ENCODE assay signal across 6 cellular contexts in genomic region chr17:4988168-4988567, GRCh38. TPM values are rescaled to one million over a fixed set of nuclear protein-coding genes. Genes with fewer than 3 reads are reported as not detected.
DNase-seq lines count a peak whose midpoint lies in the region; FAIRE-seq and TF ChIP-seq lines count a peak whose summit lies in the region.

No MANE protein-coding gene starts in this region.

- H4K20me1 ChIP-seq in H1 (replicated peaks in 1 of 2; ENCODE audit: control insufficient read depth in 1 of 2, insufficient read depth in 2 of 2, low read length in 2 of 2): no peaks in the 10 kb centered on the region

- 55% methylated on average over 10 of the region's 10 CpGs; no CpG with 5 or more reads in 1 of the 2 experiments for WGBS in H1 (ENCODE audit: extremely low coverage in 1 of 2, insufficient coverage in 1 of 2, insufficient read length in 1 of 2, insufficient replicate concordance in 2 of 2, low coverage in 1 of 2, low lambda C conversion rate in 2 of 2, missing lambda C conversion rate in 1 of 2), 2 experiments

- POLR2A ChIA-PET in H1 (lab: Charles Lee; ENCODE audit: partially characterized antibody): interaction anchor here (1.3 to 10.7 kb wide), 5 partner anchors 10 to 48 kb away, joined by 3 to 128 read pairs (median 13); partner anchors contain the start of genes INCA1, KIF1C, PFN1 and RNF167

- peak overlapping the region; percentile 94 for H3K4me3 ChIP-seq in LNCaP clone FGC (ENCODE audit: low read depth, low read length)
- peak overlapping the region; percentile 59 to 85 (median 66) for H3K4me3 ChIP-seq in H1 (ENCODE audit: extremely low read depth in 1 of 4, insufficient read depth in 2 of 4, low read depth in 3 of 4, low read length in 4 of 4)
- peak overlapping the region; percentile 86 for H3K4me3 ChIP-seq in skeletal muscle cell (ENCODE audit: low read depth, low read length)

- no peak overlapping the region for H2AK5ac ChIP-seq in H1 (ENCODE audit: low read depth, low read length)

- H3K9me3 ChIP-seq in H1 (ENCODE audit: insufficient read depth in 2 of 2, low read depth in 1 of 2, low read length in 1 of 2): no peaks in the 10 kb centered on the region

- no peak for TF ChIP-seq POLR2A in H1 (IDR thresholded peaks at IDR 0.05; ENCODE audit: control extremely low read depth in 1 of 2, low read depth in 2 of 2, low read length in 2 of 2)

- no peaks in the 10 kb centered on the region for H3K79me1 ChIP-seq in H1 (ENCODE audit: low read depth, low read length)

- H3K4me2 ChIP-seq in H1 (ENCODE audit: insufficient read depth in 1 of 2, low read depth in 2 of 2, low read length in 2 of 2): peak overlapping the region; percentile 82 to 96

- no peak overlapping the region for H2BK120ac ChIP-seq in H1 (replicated peaks; ENCODE audit: low read depth, low read length)

- peaks cover 0 to 11% (median 9%) of the 10 kb centered on the region in 4 experiments; a peak in 6 of 7 replicates for H3K27me3 ChIP-seq in H1 (replicated peaks in 1 of 4; ENCODE audit: control insufficient read depth in 3 of 4, extremely low read depth in 1 of 4, insufficient read depth in 3 of 4, low read length in 3 of 4)

- H3K27ac ChIP-seq in H1 (ENCODE audit: low read depth, low read length): no peak overlapping the region

- no peak for TF ChIP-seq CTCF in LNCaP clone FGC (IDR thresholded peaks at IDR 0.05; ENCODE audit: control insufficient read depth, extremely low read depth, insufficient read depth)
- no peak for TF ChIP-seq CTCF in H1 (IDR thresholded peaks at IDR 0.05; ENCODE audit: control extremely low read depth in 1 of 3, insufficient read depth in 1 of 3, low read depth in 1 of 3, low read length in 3 of 3)

- no peak overlapping the region for H3K18ac ChIP-seq in H1 (ENCODE audit: extremely low read depth, low read length)

- H2BK12ac ChIP-seq in H1 (ENCODE audit: low read depth, low read length): no peak overlapping the region

- H4K91ac ChIP-seq in H1 (replicated peaks; ENCODE audit: insufficient read length, low read length): no peak overlapping the region

- FAIRE-seq in H1 (lab: Jason Lieb, UNC): no peak

- no peak overlapping the region for H2BK15ac ChIP-seq in H1 (ENCODE audit: low read length)

- no peak overlapping the region for H2BK5ac ChIP-seq in H1 (ENCODE audit: low read depth, low read length)

- CTCF ChIA-PET in H1 (lab: Charles Lee; ENCODE audit: partially characterized antibody): interaction anchor here (0.7 to 6.4 kb wide), 8 partner anchors 9 to 86 kb away, joined by 3 to 43 read pairs (median 10); partner anchors contain the start of genes CHRNE, INCA1 and KIF1C

- H2AFZ ChIP-seq in H1 (ENCODE audit: low read length): peak overlapping the region; percentile 48; the same call in 1 of the 2 replicates

- no peak for TF ChIP-seq RAD21 in H1 (IDR thresholded peaks at IDR 0.05 in 1 of 2, conservative IDR thresholded peaks at IDR 0.05 in 1 of 2; ENCODE audit: low read depth in 2 of 2, low read length in 2 of 2)

- H3K23ac ChIP-seq in H1 (ENCODE audit: insufficient read length): no peak overlapping the region

- TF ChIP-seq EP300 in H1 (IDR thresholded peaks at IDR 0.05; ENCODE audit: borderline replicate concordance in 1 of 2, low read depth in 2 of 2, low read length in 2 of 2): no peak

- no peaks in the 10 kb centered on the region for H3K36me3 ChIP-seq in H1 (ENCODE audit: control insufficient read depth in 2 of 4, insufficient read depth in 4 of 4, low read length in 3 of 4)

- H3K9ac ChIP-seq in H1 (replicated peaks in 1 of 4; ENCODE audit: extremely low read depth in 1 of 4, low read depth in 3 of 4, low read length in 3 of 4): peak overlapping the region in 3 of 4 experiments; percentile 20 to 36 (median 20); a peak in 1 of 7 replicates

- H3K56ac ChIP-seq in H1 (replicated peaks; ENCODE audit: insufficient read length, low read depth, low read length): no peak overlapping the region

- peaks cover 0 to 7% (median 4%) of the 10 kb centered on the region in 4 experiments; a peak in 5 of 7 replicates for H3K4me1 ChIP-seq in H1 (replicated peaks in 1 of 4; ENCODE audit: control insufficient read depth in 3 of 4, insufficient read depth in 4 of 4, low read length in 3 of 4)

- H4K5ac ChIP-seq in H1 (ENCODE audit: insufficient read length, low read depth, low read length): no peak overlapping the region

- DNase-seq in LNCaP clone FGC (ENCODE audit: low read depth): no peak
- DNase-seq in H1 (ENCODE audit: low read depth in 1 of 2, low spot score in 2 of 2): no peak
- DNase-seq in skeletal muscle cell (ENCODE audit: low read depth): no peak
- DNase-seq in NAMALWA (ENCODE audit: low spot score): no peak
- no peak for DNase-seq in activated CD4-positive, alpha-beta T cell treated with anti-CD3 and anti-CD28 coated beads, Interleukin-2, amount 50 U/mL, for 4 hours
- DNase-seq in hypothalamus (lab: John Stamatoyannopoulos, UW): no peak

- H4K8ac ChIP-seq in H1 (ENCODE audit: extremely low read depth, insufficient read depth, low read length): no peak overlapping the region

- H3K23me2 ChIP-seq in H1 (ENCODE audit: low read depth, low read length): peaks cover 8% of the 10 kb centered on the region; the same call in 1 of the 2 replicates

- no peak overlapping the region for H2BK20ac ChIP-seq in H1 (ENCODE audit: low read length)

- no peaks in the 10 kb centered on the region for H3K79me2 ChIP-seq in H1 (ENCODE audit: control insufficient read depth in 1 of 2, insufficient read depth in 2 of 2, low read length in 2 of 2)

- no peak overlapping the region for H3K4ac ChIP-seq in H1 (replicated peaks; ENCODE audit: insufficient read length, low read depth, low read length)

- H3K14ac ChIP-seq in H1 (ENCODE audit: insufficient read length): no peak overlapping the region

TF ChIP-seq in H1, 55 proteins besides CTCF, POLR2A, EP300 and RAD21:
- TF ChIP-seq ASH2L (IDR thresholded peaks at IDR 0.05; ENCODE audit: low read length): no peak
- TF ChIP-seq TBP (IDR thresholded peaks at IDR 0.05; ENCODE audit: low read depth, low read length): no peak
- TF ChIP-seq MAX (IDR thresholded peaks at IDR 0.05): no peak

RNA-seq across cellular contexts. Expression of gene CAMTA2, which starts 0.7 kb away (rescaled TPM):
- total RNA-seq in H1 (2021; fragmentation: NEBNext Ultra II Directional; extraction: Animal tissue kit (Norgen Biotek cat#: 25700)): 11.4 and 12.0 TPM in 2 replicates
- 5.5 and 13.7 TPM in 2 replicates for polyA plus RNA-seq in H1 (2011; rRNA removed)
- 4.1 TPM for polyA plus RNA-seq in H1 (2011; cell fraction: cytosol; rRNA removed)
- 29.2 TPM for polyA plus RNA-seq in H1 (2011; cell fraction: nucleus; rRNA removed)
- 8.2 to 14.4 TPM (median 11.6 TPM) in 4 replicates for polyA plus RNA-seq in H1 (2012, experiment 1 of 2)
- polyA plus RNA-seq in H1 (2012, experiment 2 of 2): 29.1 TPM
- 10.3 TPM for polyA plus RNA-seq in H1 (2013, experiment 1 of 2)
- 9.5 TPM for polyA plus RNA-seq in H1 (2013, experiment 2 of 2)
- polyA minus RNA-seq in H1 (2011; rRNA and poly(A)+ RNA removed): 2.1 and 7.3 TPM in 2 replicates
- polyA minus RNA-seq in H1 (2011; cell fraction: cytosol; rRNA and poly(A)+ RNA removed): 7.0 TPM
- polyA minus RNA-seq in H1 (2011; cell fraction: nucleus; rRNA and poly(A)+ RNA removed): 10.2 TPM

RNA-seq across cellular contexts. Expression of gene INCA1, which starts 9.2 kb away (rescaled TPM):
- 1.1 and 1.4 TPM in 2 replicates for total RNA-seq in H1 (2021; fragmentation: NEBNext Ultra II Directional; extraction: Animal tissue kit (Norgen Biotek cat#: 25700))
- 0.80 and 0.89 TPM in 2 replicates for polyA plus RNA-seq in H1 (2011; rRNA removed)
- 0.78 TPM for polyA plus RNA-seq in H1 (2011; cell fraction: cytosol; rRNA removed)
- polyA plus RNA-seq in H1 (2011; cell fraction: nucleus; rRNA removed): 3.1 TPM
- 1.2 to 1.7 TPM (median 1.5 TPM) in 4 replicates for polyA plus RNA-seq in H1 (2012, experiment 1 of 2)
- polyA plus RNA-seq in H1 (2012, experiment 2 of 2): 0.97 TPM
- 0.91 TPM for polyA plus RNA-seq in H1 (2013, experiment 1 of 2)
- polyA plus RNA-seq in H1 (2013, experiment 2 of 2): 0.61 TPM
- polyA minus RNA-seq in H1 (2011; rRNA and poly(A)+ RNA removed): 0.24 and 0.82 TPM in 2 replicates
- polyA minus RNA-seq in H1 (2011; cell fraction: cytosol; rRNA and poly(A)+ RNA removed): not detected
- 0.90 TPM for polyA minus RNA-seq in H1 (2011; cell fraction: nucleus; rRNA and poly(A)+ RNA removed)

RNA-seq across cellular contexts. Expression of gene KIF1C, which starts 9.6 kb away (rescaled TPM):
- total RNA-seq in H1 (2021; fragmentation: NEBNext Ultra II Directional; extraction: Animal tissue kit (Norgen Biotek cat#: 25700)): 114 and 118 TPM in 2 replicates
- 14.3 and 28.7 TPM in 2 replicates for polyA plus RNA-seq in H1 (2011; rRNA removed)
- 27.4 TPM for polyA plus RNA-seq in H1 (2011; cell fraction: cytosol; rRNA removed)
- polyA plus RNA-seq in H1 (2011; cell fraction: nucleus; rRNA removed): 53.5 TPM
- 43.1 to 70.2 TPM (median 60.5 TPM) in 4 replicates for polyA plus RNA-seq in H1 (2012, experiment 1 of 2)
- 25.9 TPM for polyA plus RNA-seq in H1 (2012, experiment 2 of 2)
- 32.0 TPM for polyA plus RNA-seq in H1 (2013, experiment 1 of 2)
- 29.7 TPM for polyA plus RNA-seq in H1 (2013, experiment 2 of 2)
- 66.8 and 74.1 TPM in 2 replicates for polyA minus RNA-seq in H1 (2011; rRNA and poly(A)+ RNA removed)
- polyA minus RNA-seq in H1 (2011; cell fraction: cytosol; rRNA and poly(A)+ RNA removed): 28.2 TPM
- 26.9 TPM for polyA minus RNA-seq in H1 (2011; cell fraction: nucleus; rRNA and poly(A)+ RNA removed)

RNA-seq across cellular contexts. Expression of gene SPAG7, which starts 20.6 kb away (rescaled TPM):
- total RNA-seq in H1 (2021; fragmentation: NEBNext Ultra II Directional; extraction: Animal tissue kit (Norgen Biotek cat#: 25700)): 81.9 and 83.6 TPM in 2 replicates
- 74.2 and 82.1 TPM in 2 replicates for polyA plus RNA-seq in H1 (2011; rRNA removed)
- 133 TPM for polyA plus RNA-seq in H1 (2011; cell fraction: cytosol; rRNA removed)
- polyA plus RNA-seq in H1 (2011; cell fraction: nucleus; rRNA removed): 62.7 TPM
- 74.8 to 109 TPM (median 102 TPM) in 4 replicates for polyA plus RNA-seq in H1 (2012, experiment 1 of 2)
- 70.1 TPM for polyA plus RNA-seq in H1 (2012, experiment 2 of 2)
- polyA plus RNA-seq in H1 (2013, experiment 1 of 2): 60.5 TPM
- polyA plus RNA-seq in H1 (2013, experiment 2 of 2): 60.7 TPM
- polyA minus RNA-seq in H1 (2011; rRNA and poly(A)+ RNA removed): 24.3 and 26.5 TPM in 2 replicates
- polyA minus RNA-seq in H1 (2011; cell fraction: cytosol; rRNA and poly(A)+ RNA removed): 22.8 TPM
- 21.9 TPM for polyA minus RNA-seq in H1 (2011; cell fraction: nucleus; rRNA and poly(A)+ RNA removed)

RNA-seq across cellular contexts. Expression of gene ENO3, which starts 37.2 kb away (rescaled TPM):
- total RNA-seq in H1 (2021; fragmentation: NEBNext Ultra II Directional; extraction: Animal tissue kit (Norgen Biotek cat#: 25700)): 24.1 and 25.7 TPM in 2 replicates
- 25.0 and 36.4 TPM in 2 replicates for polyA plus RNA-seq in H1 (2011; rRNA removed)
- 40.3 TPM for polyA plus RNA-seq in H1 (2011; cell fraction: cytosol; rRNA removed)
- 152 TPM for polyA plus RNA-seq in H1 (2011; cell fraction: nucleus; rRNA removed)
- polyA plus RNA-seq in H1 (2012, experiment 1 of 2): 25.0 to 36.7 TPM (median 34.0 TPM) in 4 replicates
- 31.1 TPM for polyA plus RNA-seq in H1 (2012, experiment 2 of 2)
- 19.9 TPM for polyA plus RNA-seq in H1 (2013, experiment 1 of 2)
- polyA plus RNA-seq in H1 (2013, experiment 2 of 2): 16.5 TPM
- polyA minus RNA-seq in H1 (2011; rRNA and poly(A)+ RNA removed): 14.4 and 17.4 TPM in 2 replicates
- 12.0 TPM for polyA minus RNA-seq in H1 (2011; cell fraction: cytosol; rRNA and poly(A)+ RNA removed)
- polyA minus RNA-seq in H1 (2011; cell fraction: nucleus; rRNA and poly(A)+ RNA removed): 20.1 TPM
